In the genomic region with DNA sequence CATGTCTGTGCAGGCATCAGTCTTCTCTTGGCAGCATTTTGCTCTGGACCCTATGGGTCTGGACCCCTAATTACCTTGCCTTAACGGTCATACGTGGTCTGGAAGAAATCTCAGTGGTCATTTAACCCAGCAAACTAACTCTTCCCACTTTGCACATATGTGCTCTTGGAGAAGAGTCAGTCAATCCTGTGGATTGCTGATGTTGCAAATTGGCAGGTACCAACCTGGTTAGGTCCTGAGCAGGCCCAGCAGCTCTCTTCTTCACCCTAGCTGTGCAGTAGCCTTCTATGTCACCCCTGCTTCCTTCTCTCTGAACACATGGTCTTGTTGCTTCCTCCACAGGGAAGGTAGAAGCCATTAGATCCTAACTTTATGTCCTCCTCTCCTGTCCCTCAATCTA, we compare ENCODE assay signal across 11 cellular contexts. TPM values are rescaled to one million over a fixed set of nuclear protein-coding genes. Genes with fewer than 3 reads are reported as not detected.
DNase-seq lines count a peak whose midpoint lies in the region; ATAC-seq and TF ChIP-seq lines count a peak whose summit lies in the region.
"Had no signal": no experiment of that assay in that cellular context is flagged by ENCODE, and none has a peak within 500 bp of the region (broad histone marks: within the 10 kb centered on the region; RNA-seq: fewer than 3 reads in every experiment).

No MANE protein-coding gene starts in this region.

- no peak overlapping the region for H3K27ac ChIP-seq in BLaER1 treated with 17β-estradiol and CSF1 and Interleukin-3, amounts not matched to agents 10 nM and 100 nM
- H3K27ac ChIP-seq: prostate gland had no signal

- H3K4me3 ChIP-seq in BLaER1 treated with 17β-estradiol and CSF1 and Interleukin-3, amounts not matched to agents 10 nM and 100 nM, result peak overlapping the region; percentile 87 to 99 (median 98); a peak in 12 of 20 replicates
- H3K4me3 ChIP-seq in HFF-Myc (replicated peaks; ENCODE audit: low read depth, low read length), result peak overlapping the region; percentile 93

- peaks cover 36% of the 10 kb centered on the region for H3K36me3 Mint-ChIP-seq in activated CD8-positive, alpha-beta T cell treated with anti-CD3 and anti-CD28 coated beads, Interleukin-2, amount 10 ng/mL, durations not matched to agents 7 days and 5 days (ENCODE audit: low read depth)
- H3K36me3 Mint-ChIP-seq in mesothelial cell of epicardium, result peaks cover 7% of the 10 kb centered on the region

- peaks cover 31% of the 10 kb centered on the region for H3K4me1 Mint-ChIP-seq in activated CD8-positive, alpha-beta T cell treated with anti-CD3 and anti-CD28 coated beads, Interleukin-2, amount 10 ng/mL, durations not matched to agents 7 days and 5 days (ENCODE audit: low read depth)
- H3K4me1 Mint-ChIP-seq in mesothelial cell of epicardium, result peaks cover 35% of the 10 kb centered on the region

- no peaks in the 10 kb centered on the region for H3K9me3 Mint-ChIP-seq in activated CD8-positive, alpha-beta T cell treated with anti-CD3 and anti-CD28 coated beads, Interleukin-2, amount 10 ng/mL, durations not matched to agents 7 days and 5 days (ENCODE audit: insufficient read depth)
- H3K9me3 Mint-ChIP-seq in mesothelial cell of epicardium, result no peaks in the 10 kb centered on the region

- ATAC-seq in activated CD8-positive, alpha-beta T cell treated with anti-CD3 and anti-CD28 coated beads, Interleukin-2, amount 10 ng/mL, durations not matched to agents 7 days and 5 days, result no peak
- ATAC-seq in HG02870 (IDR thresholded peaks at IDR 0.05; ENCODE audit: unreplicated experiment), result no peak

- H3K9ac ChIP-seq in BLaER1 treated with 17β-estradiol and CSF1 and Interleukin-3, amounts not matched to agents 10 nM and 100 nM, result peak overlapping the region in 8 of 11 experiments; percentile 8 to 90 (median 84); a peak in 10 of 22 replicates

- DNase-seq in HFF-Myc (ENCODE audit: extremely low read depth, low read depth) (no peak), mesothelial cell of epicardium (ENCODE audit: low spot score in 2 of 2, unreplicated experiment in 2 of 2) (no peak), NCI-H1694 treated with DMSO at 0.1 percent for 48 hours (lab: John Stamatoyannopoulos, UW) (no peak), epidermal melanocyte (ENCODE audit: insufficient read length, low spot score) (no peak), COLO829 (ENCODE audit: low spot score) (no peak)
- peak; percentile 13 for DNase-seq in activated CD8-positive, alpha-beta T cell treated with anti-CD3 and anti-CD28 coated beads, Interleukin-2, amount 10 ng/mL, durations not matched to agents 7 days and 5 days
- DNase-seq: aorta, Right ventricle myocardium superior had no signal

- peaks cover 0 to 39% (median 21%) of the 10 kb centered on the region in 11 experiments; a peak in 15 of 22 replicates for H4K20me1 ChIP-seq in BLaER1 treated with 17β-estradiol and CSF1 and Interleukin-3, amounts not matched to agents 10 nM and 100 nM

- peaks cover 25 to 36% (median 30%) of the 10 kb centered on the region in 10 experiments for H3K4me1 ChIP-seq in BLaER1 treated with 17β-estradiol and CSF1 and Interleukin-3, amounts not matched to agents 10 nM and 100 nM
- H3K4me1 ChIP-seq: prostate gland had no signal

- no peak overlapping the region for H3K27ac Mint-ChIP-seq in activated CD8-positive, alpha-beta T cell treated with anti-CD3 and anti-CD28 coated beads, Interleukin-2, amount 10 ng/mL, durations not matched to agents 7 days and 5 days
- no peak overlapping the region for H3K27ac Mint-ChIP-seq in mesothelial cell of epicardium

- no peaks in the 10 kb centered on the region for H3K9me3 ChIP-seq in BLaER1 treated with 17β-estradiol and CSF1 and Interleukin-3, amounts not matched to agents 10 nM and 100 nM (replicated peaks in 1 of 11)
- H3K9me3 ChIP-seq: prostate gland had no signal

- no peaks in the 10 kb centered on the region for H3K27me3 Mint-ChIP-seq in activated CD8-positive, alpha-beta T cell treated with anti-CD3 and anti-CD28 coated beads, Interleukin-2, amount 10 ng/mL, durations not matched to agents 7 days and 5 days (ENCODE audit: low read depth)
- no peaks in the 10 kb centered on the region for H3K27me3 Mint-ChIP-seq in mesothelial cell of epicardium (ENCODE audit: low read depth)

- peak overlapping the region; percentile 94 for H3K4me3 Mint-ChIP-seq in activated CD8-positive, alpha-beta T cell treated with anti-CD3 and anti-CD28 coated beads, Interleukin-2, amount 10 ng/mL, durations not matched to agents 7 days and 5 days
- peak overlapping the region; percentile 86 for H3K4me3 Mint-ChIP-seq in mesothelial cell of epicardium

- peaks cover 14 to 71% (median 50%) of the 10 kb centered on the region in 11 experiments for H3K36me3 ChIP-seq in BLaER1 treated with 17β-estradiol and CSF1 and Interleukin-3, amounts not matched to agents 10 nM and 100 nM
- H3K36me3 ChIP-seq: prostate gland had no signal

- TF ChIP-seq CTCF in HFF-Myc (IDR thresholded peaks at IDR 0.05; ENCODE audit: low read depth, low read length, missing control alignments) (no peak), mesothelial cell of epicardium (IDR thresholded peaks at IDR 0.05; ENCODE audit: unreplicated experiment) (no peak)

- no peaks in the 10 kb centered on the region for H3K27me3 ChIP-seq in BLaER1 treated with 17β-estradiol and CSF1 and Interleukin-3, amounts not matched to agents 10 nM and 100 nM

- POLR2A ChIA-PET in activated CD8-positive, alpha-beta T cell treated with anti-CD3 and anti-CD28 coated beads, Interleukin-2, amount 10 ng/mL, durations not matched to agents 7 days and 5 days (lab: Charles Lee), result interaction anchor here (3.4 kb wide), 1 partner anchor 44 kb away, joined by 18 read pairs; the partner anchor contains the start of gene RNASET2

- H3K4me2 ChIP-seq in BLaER1 treated with 17β-estradiol and CSF1 and Interleukin-3, amounts not matched to agents 10 nM and 100 nM, result peak overlapping the region; percentile 75 to 96 (median 81)

- CTCF ChIA-PET in activated CD8-positive, alpha-beta T cell treated with anti-CD3 and anti-CD28 coated beads, Interleukin-2, amount 10 ng/mL, durations not matched to agents 7 days and 5 days (lab: Charles Lee), result interaction anchor here (1.1 to 3.4 kb wide), 4 partner anchors 12 to 226 kb away, joined by 3 to 23 read pairs (median 10); no protein-coding TSS in a partner anchor

RNA-seq across cellular contexts. Expression of gene CEP43, which starts 1.6 kb away (rescaled TPM):
- 10 to 100 TPM; 25.6 to 28.1 TPM for total RNA-seq in activated CD8-positive, alpha-beta T cell treated with anti-CD3 and anti-CD28 coated beads, Interleukin-2, amount 10 ng/mL, durations not matched to agents 7 days and 5 days
- 24.9 to 27.9 TPM (median 27.5 TPM) in 3 replicates for total RNA-seq in mesothelial cell of epicardium

RNA-seq across cellular contexts. Expression of gene RNASET2, which starts 44.4 kb away (rescaled TPM):
- total RNA-seq in activated CD8-positive, alpha-beta T cell treated with anti-CD3 and anti-CD28 coated beads, Interleukin-2, amount 10 ng/mL, durations not matched to agents 7 days and 5 days, result 10 to 100 TPM; 46.9 to 48.7 TPM
- total RNA-seq in mesothelial cell of epicardium, result 37.0 to 42.3 TPM (median 41.5 TPM) in 3 replicates
